In genomic region chr3:197430502-197430901, GRCh38 we compare ENCODE assay signal across 12 cellular contexts.
DNase-seq lines count a peak whose midpoint lies in the region; TF ChIP-seq lines count a peak whose summit lies in the region.
"Had no signal": no experiment of that assay in that cellular context is flagged by ENCODE, and none has a peak within 500 bp of the region (broad histone marks: within the 10 kb centered on the region; RNA-seq: fewer than 3 reads in every experiment).

No MANE protein-coding gene starts in this region.

- no peak overlapping the region for H3K4me3 ChIP-seq in ACC112 (ENCODE audit: low read depth, low read length)
- H3K4me3 ChIP-seq in SJSA1, result no peak overlapping the region
- H3K4me3 ChIP-seq in fibroblast of pulmonary artery (replicated peaks; ENCODE audit: low read depth, low read length), result no peak overlapping the region
- no peak overlapping the region for H3K4me3 ChIP-seq in neural progenitor cell
- no peak overlapping the region for H3K4me3 ChIP-seq in SJCRH30
- no peak overlapping the region for H3K4me3 ChIP-seq in OCI-LY7 (ENCODE audit: low read depth, low read length, poor library complexity, severe bottlenecking)
- H3K4me3 ChIP-seq: breast epithelium, prostate gland had no signal

- H2AFZ ChIP-seq in ACC112 (ENCODE audit: low read length, unreplicated experiment) (peak overlapping the region; percentile 20), neural progenitor cell (replicated peaks) (no peak overlapping the region), OCI-LY7 (ENCODE audit: low read length) (no peak overlapping the region)

- H3K4me1 ChIP-seq in ACC112 (ENCODE audit: control insufficient read depth, insufficient read depth, low read length, unreplicated experiment), result peaks cover 11% of the 10 kb centered on the region
- peaks cover 61% of the 10 kb centered on the region for H3K4me1 ChIP-seq in SJSA1 (replicated peaks)
- peaks cover 17% of the 10 kb centered on the region for H3K4me1 ChIP-seq in neural progenitor cell
- peaks cover 35% of the 10 kb centered on the region for H3K4me1 ChIP-seq in SJCRH30
- H3K4me1 ChIP-seq in OCI-LY7 (ENCODE audit: insufficient read depth, low read length, poor library complexity, severe bottlenecking), result no peaks in the 10 kb centered on the region
- H3K4me1 ChIP-seq: breast epithelium, prostate gland had no signal

- H3K4me1 Mint-ChIP-seq in neural progenitor cell, result peaks cover 28% of the 10 kb centered on the region
- H3K4me1 Mint-ChIP-seq in glutamatergic neuron (ENCODE audit: low read depth, unreplicated experiment), result peaks cover 44% of the 10 kb centered on the region

- peaks cover 15% of the 10 kb centered on the region for H3K27me3 ChIP-seq in ACC112 (ENCODE audit: insufficient read depth, low read length)
- no peaks in the 10 kb centered on the region for H3K27me3 ChIP-seq in SJSA1 (replicated peaks)
- H3K27me3 ChIP-seq in neural progenitor cell, result no peaks in the 10 kb centered on the region
- no peaks in the 10 kb centered on the region for H3K27me3 ChIP-seq in SJCRH30
- H3K27me3 ChIP-seq: breast epithelium had no signal

- H3K79me2 ChIP-seq in ACC112 (ENCODE audit: control insufficient read depth, insufficient read depth, low read length, unreplicated experiment) (no peaks in the 10 kb centered on the region), neural progenitor cell (ENCODE audit: low read depth) (no peaks in the 10 kb centered on the region), OCI-LY7 (ENCODE audit: insufficient read depth, low read depth, low read length) (no peaks in the 10 kb centered on the region)

- H4K20me1 ChIP-seq in neural progenitor cell (ENCODE audit: low read depth), result no peaks in the 10 kb centered on the region
- no peaks in the 10 kb centered on the region for H4K20me1 ChIP-seq in OCI-LY7 (ENCODE audit: insufficient read depth, low read length)

- intact Hi-C loops in OCI-LY7 (cut with micrococcal nuclease; ENCODE audit: unreplicated experiment), result no loop called here

- peaks cover 11% of the 10 kb centered on the region for H3F3A ChIP-seq in neural progenitor cell (ENCODE audit: low read depth)

- no peak for TF ChIP-seq CTCF in fibroblast of pulmonary artery (IDR thresholded peaks at IDR 0.05; ENCODE audit: low read length, missing control alignments)
- no peak for TF ChIP-seq CTCF in neural progenitor cell (IDR thresholded peaks at IDR 0.05)
- no peak for TF ChIP-seq CTCF in glutamatergic neuron (IDR thresholded peaks at IDR 0.05; ENCODE audit: partially characterized antibody, unreplicated experiment)
- TF ChIP-seq CTCF in OCI-LY7 (conservative IDR thresholded peaks at IDR 0.05; ENCODE audit: low read length), result no peak

- CTCF ChIA-PET in OCI-LY7 (lab: Charles Lee; ENCODE audit: unreplicated experiment), result no interaction called here

- H3K27ac Mint-ChIP-seq in neural progenitor cell, result peak overlapping the region; percentile 23
- no peak overlapping the region for H3K27ac Mint-ChIP-seq in glutamatergic neuron (ENCODE audit: unreplicated experiment)

- H3K9me3 ChIP-seq in SJSA1 (replicated peaks), result no peaks in the 10 kb centered on the region
- H3K9me3 ChIP-seq in neural progenitor cell (ENCODE audit: low read depth), result no peaks in the 10 kb centered on the region
- H3K9me3 ChIP-seq in SJCRH30 (replicated peaks), result no peaks in the 10 kb centered on the region; the same call in 1 of the 2 replicates
- no peaks in the 10 kb centered on the region for H3K9me3 ChIP-seq in OCI-LY7 (ENCODE audit: low read length)
- H3K9me3 ChIP-seq: breast epithelium, prostate gland had no signal

- POLR2A ChIA-PET in OCI-LY7 (lab: Charles Lee), result no interaction called here

- H3K4me3 Mint-ChIP-seq in neural progenitor cell, result no peak overlapping the region
- H3K4me3 Mint-ChIP-seq in glutamatergic neuron (ENCODE audit: unreplicated experiment), result no peak overlapping the region
- H3K4me3 Mint-ChIP-seq: naive B cell had no signal

- BruUV-seq in OCI-LY7 (replicated peaks; lab: Mats Ljungman, UMichigan), result no TSS peak

- H3K36me3 ChIP-seq in ACC112 (ENCODE audit: insufficient read depth, low read length), result no peaks in the 10 kb centered on the region
- H3K36me3 ChIP-seq in SJSA1, result no peaks in the 10 kb centered on the region
- H3K36me3 ChIP-seq in neural progenitor cell, result no peaks in the 10 kb centered on the region
- H3K36me3 ChIP-seq in SJCRH30, result no peaks in the 10 kb centered on the region
- H3K36me3 ChIP-seq in OCI-LY7 (ENCODE audit: insufficient read depth, low read length), result no peaks in the 10 kb centered on the region
- H3K36me3 ChIP-seq: breast epithelium, prostate gland had no signal

- H3K4me2 ChIP-seq in neural progenitor cell, result no peak overlapping the region
- H3K4me2 ChIP-seq in OCI-LY7 (ENCODE audit: low read length), result no peak overlapping the region

- no peak overlapping the region for H3K27ac ChIP-seq in ACC112 (ENCODE audit: low read depth, low read length)
- H3K27ac ChIP-seq in SJSA1, result peak overlapping the region; percentile 66
- H3K27ac ChIP-seq in neural progenitor cell, result no peak overlapping the region
- no peak overlapping the region for H3K27ac ChIP-seq in SJCRH30
- no peak overlapping the region for H3K27ac ChIP-seq in OCI-LY7 (ENCODE audit: low read depth, low read length, poor library complexity, severe bottlenecking)
- H3K27ac ChIP-seq: breast epithelium, prostate gland had no signal

- peaks cover 7% of the 10 kb centered on the region for H3K9me3 Mint-ChIP-seq in neural progenitor cell
- H3K9me3 Mint-ChIP-seq in glutamatergic neuron (ENCODE audit: unreplicated experiment), result peaks cover 5% of the 10 kb centered on the region
- H3K9me3 Mint-ChIP-seq: naive B cell had no signal

- no peaks in the 10 kb centered on the region for H3K9me2 ChIP-seq in OCI-LY7 (ENCODE audit: insufficient read depth, low read length)

- H3K27me3 Mint-ChIP-seq in neural progenitor cell (ENCODE audit: insufficient read depth, low read depth) (peaks cover 5% of the 10 kb centered on the region), glutamatergic neuron (ENCODE audit: unreplicated experiment) (peaks cover 6% of the 10 kb centered on the region)

- DNase-seq in SJSA1 (ENCODE audit: low read depth in 1 of 2, low spot score in 2 of 2) (peak in 1 of 2 experiments; percentile 19), fibroblast of pulmonary artery (ENCODE audit: low read depth) (peak; percentile 51), neural progenitor cell (ENCODE audit: low spot score) (no peak), SJCRH30 (no peak), glutamatergic neuron (no peak), OCI-LY7 (ENCODE audit: low spot score) (no peak), NCI-H345 (lab: John Stamatoyannopoulos, UW) (no peak)
- DNase-seq: activated naive CD4-positive, alpha-beta T cell; naive B cell had no signal

- H3K36me3 Mint-ChIP-seq in neural progenitor cell (no peaks in the 10 kb centered on the region), glutamatergic neuron (ENCODE audit: unreplicated experiment) (peaks cover 4% of the 10 kb centered on the region)

- H3K9ac ChIP-seq in neural progenitor cell, result no peak overlapping the region
